ENCODE assay signal across 8 cellular contexts in the genomic region with DNA sequence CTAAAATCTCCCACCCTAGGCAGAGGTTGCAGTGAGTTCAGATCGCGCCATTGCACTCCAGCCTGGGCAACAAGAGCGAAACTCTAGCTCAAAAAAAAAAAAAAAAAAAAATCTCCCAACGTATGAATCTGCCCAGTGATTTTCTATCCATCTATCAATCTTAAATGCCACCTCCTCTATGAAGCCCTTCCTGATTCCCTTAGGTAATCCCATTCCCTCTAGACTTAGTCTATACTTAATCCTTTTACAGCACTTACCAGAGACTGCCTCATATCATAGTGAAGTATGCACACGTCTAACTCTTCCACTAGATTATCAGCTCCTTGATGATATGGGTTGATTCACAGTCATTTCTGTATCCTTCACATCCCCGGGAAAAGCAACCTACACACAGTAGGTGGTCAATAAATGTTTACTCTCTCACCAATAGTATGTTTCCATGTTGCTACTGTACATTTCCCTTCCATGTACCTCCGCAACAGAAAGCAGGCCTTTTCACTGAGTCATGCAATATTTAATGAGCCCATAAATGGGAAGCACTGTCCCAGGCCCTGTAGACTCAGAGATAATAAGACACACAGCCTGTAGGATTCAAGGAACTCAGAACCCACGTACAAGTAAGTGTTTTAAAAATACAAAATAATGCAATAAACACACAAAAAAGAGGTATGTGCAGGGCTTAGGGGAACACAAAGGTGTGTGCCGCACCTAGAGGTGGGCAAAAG. TPM values are rescaled to one million over a fixed set of nuclear protein-coding genes. Genes with fewer than 3 reads are reported as not detected.
DNase-seq lines count a peak whose midpoint lies in the region; ATAC-seq, FAIRE-seq and TF ChIP-seq lines count a peak whose summit lies in the region.

No MANE protein-coding gene starts in this region.

- H3K36me3 Mint-ChIP-seq in naive thymus-derived CD4-positive, alpha-beta T cell = peaks cover 21 to 45% (median 33%) of the 10 kb centered on the region in 5 donors

- peak overlapping the region; percentile 80; the same call in 1 of the 2 replicates for H3K27ac ChIP-seq in C4-2B
- H3K27ac ChIP-seq in naive thymus-derived CD4-positive, alpha-beta T cell (ENCODE audit: low read depth, low read length) = peak overlapping the region; percentile 89

- POLR2A ChIA-PET in naive thymus-derived CD4-positive, alpha-beta T cell (lab: Charles Lee) = interaction anchor here (0.5 to 2.0 kb wide), 2 partner anchors 11 to 25 kb away, joined by 3 to 4 read pairs; no protein-coding TSS in a partner anchor

- intact Hi-C loops in naive thymus-derived CD4-positive, alpha-beta T cell (cut with micrococcal nuclease) = loop anchor here in 1 of 2 donors (2.0 kb wide), 1 partner anchor 912 kb away; no protein-coding TSS in a partner anchor

- H3K27ac Mint-ChIP-seq in naive thymus-derived CD4-positive, alpha-beta T cell = peak overlapping the region in 8 of 9 donors; percentile 8 to 96 (median 89)

- H3K27me3 Mint-ChIP-seq in naive thymus-derived CD4-positive, alpha-beta T cell = no peaks in the 10 kb centered on the region

- H3K4me3 Mint-ChIP-seq in naive thymus-derived CD4-positive, alpha-beta T cell = peak overlapping the region; percentile 93 to 100 (median 98)

- no peaks in the 10 kb centered on the region for H3K27me3 ChIP-seq in bronchial epithelial cell (ENCODE audit: control insufficient read depth, insufficient read depth, low read length)
- no peaks in the 10 kb centered on the region for H3K27me3 ChIP-seq in naive thymus-derived CD4-positive, alpha-beta T cell (ENCODE audit: control insufficient read depth in 2 of 2, insufficient read depth in 2 of 2, low read length in 2 of 2)

- ATAC-seq in naive thymus-derived CD4-positive, alpha-beta T cell = no peak
- ATAC-seq in GM21526 (IDR thresholded peaks at IDR 0.05; ENCODE audit: low FRiP score, unreplicated experiment) = no peak
- ATAC-seq in GM21390 (IDR thresholded peaks at IDR 0.05; ENCODE audit: unreplicated experiment) = no peak
- ATAC-seq in GM21825 (IDR thresholded peaks at IDR 0.05; ENCODE audit: unreplicated experiment) = no peak
- no peak for ATAC-seq in GM21717 (IDR thresholded peaks at IDR 0.05; ENCODE audit: unreplicated experiment)

- TF ChIP-seq CTCF in C4-2B (conservative IDR thresholded peaks at IDR 0.05) (no peak), LNCaP clone FGC (IDR thresholded peaks at IDR 0.05; ENCODE audit: control insufficient read depth, extremely low read depth, insufficient read depth) (no peak), bronchial epithelial cell (IDR thresholded peaks at IDR 0.05; ENCODE audit: insufficient read depth, low read length, severe bottlenecking) (no peak)

- peaks cover 13 to 24% of the 10 kb centered on the region in 2 donors for H3K4me1 ChIP-seq in naive thymus-derived CD4-positive, alpha-beta T cell (ENCODE audit: control insufficient read depth in 2 of 2, insufficient read depth in 2 of 2, low read length in 2 of 2)

- no peak for FAIRE-seq in bronchial epithelial cell (lab: Jason Lieb, UNC)

- peaks cover 30 to 83% (median 76%) of the 10 kb centered on the region in 7 donors for H3K4me1 Mint-ChIP-seq in naive thymus-derived CD4-positive, alpha-beta T cell

- peaks cover 22% of the 10 kb centered on the region for H3K36me3 ChIP-seq in bronchial epithelial cell (ENCODE audit: control insufficient read depth, insufficient read depth, low read length)
- H3K36me3 ChIP-seq in naive thymus-derived CD4-positive, alpha-beta T cell (ENCODE audit: control insufficient read depth in 2 of 3, insufficient read depth in 3 of 3, low read length in 3 of 3) = peaks cover 0 to 54% (median 9%) of the 10 kb centered on the region in 3 experiments

- no peak for DNase-seq in LNCaP clone FGC (ENCODE audit: low read depth)
- peak; percentile 7 for DNase-seq in bronchial epithelial cell (ENCODE audit: low read depth)
- DNase-seq in naive thymus-derived CD4-positive, alpha-beta T cell = no peak

- no peaks in the 10 kb centered on the region for H3K9me3 Mint-ChIP-seq in naive thymus-derived CD4-positive, alpha-beta T cell

- peak overlapping the region; percentile 89 for H3K4me3 ChIP-seq in LNCaP clone FGC (ENCODE audit: low read depth, low read length)
- peak overlapping the region; percentile 75 for H3K4me3 ChIP-seq in bronchial epithelial cell (ENCODE audit: low read depth, low read length)
- H3K4me3 ChIP-seq in naive thymus-derived CD4-positive, alpha-beta T cell (ENCODE audit: low read length) = peak overlapping the region; percentile 97

- H3K9me3 ChIP-seq in naive thymus-derived CD4-positive, alpha-beta T cell (ENCODE audit: control insufficient read depth in 2 of 3, low read length in 3 of 3) = no peaks in the 10 kb centered on the region

- CTCF ChIA-PET in naive thymus-derived CD4-positive, alpha-beta T cell (lab: Charles Lee) = no interaction called here

RNA-seq across cellular contexts. Expression of a gene that starts 1.2 kb away (rescaled TPM):
- 30.8 and 37.0 TPM in 2 replicates for total RNA-seq in bronchial epithelial cell
- 10 to 100 TPM; 48.5 to 92.0 (median 75.7) TPM for total RNA-seq in naive thymus-derived CD4-positive, alpha-beta T cell
- polyA plus RNA-seq in naive thymus-derived CD4-positive, alpha-beta T cell = 10 to 100 TPM; 11.2 to 44.1 TPM

RNA-seq across cellular contexts. Expression of a gene that starts 1.4 kb away (rescaled TPM):
- total RNA-seq in bronchial epithelial cell = 15.5 and 15.7 TPM in 2 replicates
- 10 to 100 TPM; 10.6 to 31.3 (median 30.6) TPM for total RNA-seq in naive thymus-derived CD4-positive, alpha-beta T cell
- 10 to 100 TPM; 22.0 to 23.6 TPM for polyA plus RNA-seq in naive thymus-derived CD4-positive, alpha-beta T cell
